17 cellular contexts compared by ENCODE assay signal in the genomic region with DNA sequence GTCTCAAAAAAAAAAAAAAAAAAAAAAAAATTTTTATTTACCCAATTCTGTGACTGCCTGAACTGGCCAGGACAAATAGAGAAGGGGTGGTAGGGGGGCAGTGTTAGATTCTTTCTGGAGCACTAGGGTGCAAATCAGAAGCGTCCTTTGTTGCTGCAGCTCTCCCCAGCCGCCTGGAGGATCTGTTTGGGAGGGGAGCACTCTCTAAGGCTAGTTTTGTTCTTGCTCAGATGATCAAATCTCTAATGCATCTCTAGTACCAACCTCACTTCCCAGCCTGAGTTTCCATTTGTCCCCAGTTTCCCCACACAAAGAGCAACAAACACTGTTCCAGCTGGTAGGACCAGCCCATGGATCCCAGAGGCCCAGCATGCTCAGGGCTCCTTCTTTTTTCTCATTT.
"Had no signal": no experiment of that assay in that cellular context is flagged by ENCODE, and none has a peak within 500 bp of the region (broad histone marks: within the 10 kb centered on the region; RNA-seq: fewer than 3 reads in every experiment).

No MANE protein-coding gene starts in this region.

- ATAC-seq: gastroesophageal sphincter, left lung, natural killer cell, psoas muscle, right lobe of liver had no signal

- DNase-seq: activated CD4-positive, CD25-positive, alpha-beta regulatory T cell; activated naive CD4-positive, alpha-beta T cell treated with Interleukin-2 at 50 U/mL for 16 hours; activated T-cell treated with anti-CD3 and anti-CD28 coated beads for 4 hours; aorta; dermis blood vessel endothelial cell; erythroblast; natural killer cell; psoas muscle; tibial artery; uterus had no signal

- H3K9me3 Mint-ChIP-seq: natural killer cell; T-helper 2 cell treated with Interferon-gamma antibody and Interleukin-4, amounts not matched to agents 5 μg/mL and 100 μg/mL, for 36 hours had no signal

- H3K27ac Mint-ChIP-seq: natural killer cell; T-helper 2 cell treated with Interferon-gamma antibody and Interleukin-4, amounts not matched to agents 5 μg/mL and 100 μg/mL, for 36 hours had no signal

- H3K4me1 ChIP-seq: breast epithelium, gastroesophageal sphincter, left lung, psoas muscle, right lobe of liver, tibial artery, uterus had no signal

- H3K4me3 ChIP-seq: breast epithelium, gastroesophageal sphincter, left lung, psoas muscle, right lobe of liver, smooth muscle cell, tibial artery, uterus had no signal

- H3K27ac ChIP-seq: breast epithelium, gastroesophageal sphincter, left lung, psoas muscle, right lobe of liver, tibial artery, uterus had no signal

- FAIRE-seq: keratinocyte had no signal

- H3K9me3 ChIP-seq: breast epithelium, gastroesophageal sphincter, left lung, psoas muscle, right lobe of liver, tibial artery, uterus had no signal

- H3K4me1 Mint-ChIP-seq: natural killer cell had no signal

- H3K4me3 Mint-ChIP-seq: natural killer cell; T-helper 2 cell treated with Interferon-gamma antibody and Interleukin-4, amounts not matched to agents 5 μg/mL and 100 μg/mL, for 36 hours had no signal

- H3K36me3 Mint-ChIP-seq: natural killer cell had no signal
